Comparison of ENCODE assay signal across 1 cellular context in the genomic region with DNA sequence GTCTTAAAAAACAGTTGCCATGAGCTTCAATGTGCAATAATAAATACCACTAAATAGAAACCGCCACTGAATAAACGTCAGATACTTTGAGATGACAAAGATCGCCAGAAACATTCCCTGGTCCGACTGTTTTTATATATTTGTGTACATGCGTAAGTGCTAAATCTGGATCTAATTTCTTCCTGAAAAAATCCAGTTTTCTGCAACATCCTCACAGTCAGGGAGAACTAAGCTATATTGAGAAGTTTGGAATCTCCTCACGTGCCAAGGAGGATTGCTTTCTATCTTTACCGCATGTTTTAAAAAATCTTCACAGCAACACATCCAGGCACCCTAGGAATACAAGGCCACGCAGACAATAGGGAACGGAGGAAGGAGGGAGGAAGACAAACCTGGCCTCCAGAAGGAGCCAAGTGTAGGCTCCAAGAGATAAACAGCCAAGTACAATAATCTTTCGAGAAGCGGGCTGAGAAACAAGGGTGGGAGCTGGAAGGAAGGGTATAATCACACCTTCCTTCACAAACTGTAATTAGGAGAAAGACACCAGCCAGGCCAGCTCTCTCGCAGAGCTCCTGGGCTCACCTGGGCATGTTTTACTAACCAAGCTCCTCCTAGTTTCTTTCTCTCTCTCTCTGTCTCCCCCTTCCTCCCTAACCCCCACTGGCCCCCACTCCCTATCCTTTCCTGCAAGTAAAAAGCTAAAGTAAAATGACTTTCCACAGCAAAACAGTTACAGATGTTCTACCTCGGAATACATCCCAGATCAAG.
TF ChIP-seq lines count a peak whose summit lies in the region.

No MANE protein-coding gene starts in this region.

TF ChIP-seq in GM23338, 12 proteins besides CTCF, POLR2A, EP300 and RAD21 (continued from another document):
- no peak for TF ChIP-seq ZNF462 (CRISPR knock-in tag; IDR thresholded peaks at IDR 0.05)
- TF ChIP-seq ETS1 (IDR thresholded peaks at IDR 0.05), result no peak
- no peak for TF ChIP-seq STAT1 (IDR thresholded peaks at IDR 0.05; ENCODE audit: unreplicated experiment)
- TF ChIP-seq ZNF331 (CRISPR knock-in tag; IDR thresholded peaks at IDR 0.05; ENCODE audit: low read depth), result no peak
- no peak for TF ChIP-seq EZH2phosphoT487 (IDR thresholded peaks at IDR 0.05; ENCODE audit: unreplicated experiment)
- TF ChIP-seq POLR2AphosphoS5 (IDR thresholded peaks at IDR 0.05; ENCODE audit: low read depth), result no peak
- TF ChIP-seq CREB1 (CRISPR knock-in tag; IDR thresholded peaks at IDR 0.05; ENCODE audit: low read depth), result no peak
- TF ChIP-seq JUNB (IDR thresholded peaks at IDR 0.05; ENCODE audit: unreplicated experiment), result no peak
- TF ChIP-seq EZH2 (IDR thresholded peaks at IDR 0.05; ENCODE audit: low read depth, unreplicated experiment), result no peak
